Comparison of ENCODE assay signal across 12 cellular contexts in genomic region chr14:68694516-68695235, GRCh38.
DNase-seq lines count a peak whose midpoint lies in the region; ATAC-seq and TF ChIP-seq lines count a peak whose summit lies in the region.
"Had no signal": no experiment of that assay in that cellular context is flagged by ENCODE, and none has a peak within 500 bp of the region (broad histone marks: within the 10 kb centered on the region; RNA-seq: fewer than 3 reads in every experiment).

No MANE protein-coding gene starts in this region.

- in situ Hi-C loops in KBM-7 (cut with MboI; ENCODE audit: low pct_unique_long_range_greater_than_20kb, low sequenced_read_pairs) = no loop called here

- peaks cover 0 to 27% (median 0%) of the 10 kb centered on the region in 11 experiments; a peak in 5 of 22 replicates for H3K9me3 ChIP-seq in BLaER1 treated with 17β-estradiol and CSF1 and Interleukin-3, amounts not matched to agents 10 nM and 100 nM (replicated peaks in 1 of 11)
- no peaks in the 10 kb centered on the region for H3K9me3 ChIP-seq in breast epithelium

- H3K27ac ChIP-seq in BLaER1 treated with 17β-estradiol and CSF1 and Interleukin-3, amounts not matched to agents 10 nM and 100 nM = peak overlapping the region; percentile 71 to 99 (median 89)
- H3K27ac ChIP-seq in breast epithelium = peak overlapping the region; percentile 33 to 65
- H3K27ac ChIP-seq: WERI-Rb-1 had no signal

- no peaks in the 10 kb centered on the region for H3K9me3 Mint-ChIP-seq in natural killer cell treated with Interleukin-12 subunit alpha and Interleukin-12 subunit beta and Interleukin-15 and Interleukin-18, amount 100 ng/mL, for 72 hours

- H3K4me3 Mint-ChIP-seq in natural killer cell treated with Interleukin-12 subunit alpha and Interleukin-12 subunit beta and Interleukin-15 and Interleukin-18, amount 100 ng/mL, for 72 hours = peak overlapping the region; percentile 72

- peaks cover 33 to 38% of the 10 kb centered on the region in 2 donors for H3K4me1 Mint-ChIP-seq in natural killer cell treated with Interleukin-12 subunit alpha and Interleukin-12 subunit beta and Interleukin-15 and Interleukin-18, amount 100 ng/mL, for 72 hours (ENCODE audit: low read depth in 2 of 2)

- TF ChIP-seq CTCF in breast epithelium (IDR thresholded peaks at IDR 0.05) = no peak

- H4K20me1 ChIP-seq in BLaER1 treated with 17β-estradiol and CSF1 and Interleukin-3, amounts not matched to agents 10 nM and 100 nM = no peaks in the 10 kb centered on the region

- peak overlapping the region; percentile 73 for H3K27ac Mint-ChIP-seq in natural killer cell treated with Interleukin-12 subunit alpha and Interleukin-12 subunit beta and Interleukin-15 and Interleukin-18, amount 100 ng/mL, for 72 hours

- peak overlapping the region in 10 of 11 experiments; percentile 56 to 81 (median 72); a peak in 21 of 22 replicates for H3K9ac ChIP-seq in BLaER1 treated with 17β-estradiol and CSF1 and Interleukin-3, amounts not matched to agents 10 nM and 100 nM

- peak overlapping the region; percentile 86 to 95 (median 91) for H3K4me2 ChIP-seq in BLaER1 treated with 17β-estradiol and CSF1 and Interleukin-3, amounts not matched to agents 10 nM and 100 nM

- H3K27me3 Mint-ChIP-seq in natural killer cell treated with Interleukin-12 subunit alpha and Interleukin-12 subunit beta and Interleukin-15 and Interleukin-18, amount 100 ng/mL, for 72 hours = peaks cover 0 to 4% of the 10 kb centered on the region in 2 donors

- intact Hi-C loops in breast epithelium (cut with DNase I; ENCODE audit: low total_unique reads) = no loop called here

- no peaks in the 10 kb centered on the region for H3K36me3 Mint-ChIP-seq in natural killer cell treated with Interleukin-12 subunit alpha and Interleukin-12 subunit beta and Interleukin-15 and Interleukin-18, amount 100 ng/mL, for 72 hours

- H3K4me1 ChIP-seq in BLaER1 treated with 17β-estradiol and CSF1 and Interleukin-3, amounts not matched to agents 10 nM and 100 nM = peaks cover 65 to 83% (median 73%) of the 10 kb centered on the region in 10 experiments
- no peaks in the 10 kb centered on the region for H3K4me1 ChIP-seq in breast epithelium

- peak overlapping the region in 6 of 10 experiments; percentile 10 to 46 (median 24); a peak in 7 of 20 replicates for H3K4me3 ChIP-seq in BLaER1 treated with 17β-estradiol and CSF1 and Interleukin-3, amounts not matched to agents 10 nM and 100 nM
- H3K4me3 ChIP-seq in breast epithelium = no peak overlapping the region

- H3K36me3 ChIP-seq in BLaER1 treated with 17β-estradiol and CSF1 and Interleukin-3, amounts not matched to agents 10 nM and 100 nM = no peaks in the 10 kb centered on the region
- no peaks in the 10 kb centered on the region for H3K36me3 ChIP-seq in breast epithelium
- H3K36me3 ChIP-seq: WERI-Rb-1 had no signal

- no peaks in the 10 kb centered on the region for H3K27me3 ChIP-seq in BLaER1 treated with 17β-estradiol and CSF1 and Interleukin-3, amounts not matched to agents 10 nM and 100 nM
- no peaks in the 10 kb centered on the region for H3K27me3 ChIP-seq in breast epithelium

- no peak for ATAC-seq in natural killer cell treated with Interleukin-12 subunit alpha and Interleukin-12 subunit beta and Interleukin-15 and Interleukin-18, amount 100 ng/mL, for 72 hours
- no peak for ATAC-seq in GM19463 (IDR thresholded peaks at IDR 0.05; ENCODE audit: unreplicated experiment)

- DNase-seq in KBM-7 (peak; percentile 61), breast epithelium (ENCODE audit: low spot score in 2 of 2) (no peak), OCI-M1 (lab: John Stamatoyannopoulos, UW) (no peak), NK-92 (lab: John Stamatoyannopoulos, UW; ENCODE audit: unreplicated experiment) (no peak)
- no peak for DNase-seq in natural killer cell treated with Interleukin-12 subunit alpha and Interleukin-12 subunit beta and Interleukin-15 and Interleukin-18, amount 100 ng/mL, for 72 hours (ENCODE audit: low spot score)
- DNase-seq in stimulated activated CD4-positive, alpha-beta T cell treated with anti-CD3 and anti-CD28 coated beads, Interleukin-1b, Interleukin-23, amount 100 ng/mL, for 48 hours = no peak
- DNase-seq: amygdala, DMS 273 treated with DMSO at 0.1 percent for 48 hours, KG1, WERI-Rb-1 had no signal

- TF ChIP-seq POLR2A in breast epithelium (IDR thresholded peaks at IDR 0.05) = no peak

Comparison
In these comparisons a context has a peak if more than half of its experiments do, and no peak if none do; other contexts are left out.
1. H3K4me3 ChIP-seq: peak in BLaER1 treated with 17β-estradiol and CSF1 and Interleukin-3, amounts not matched to agents 10 nM and 100 nM (6 of 10); none in breast epithelium (0 of 3).